8 cellular contexts compared by ENCODE assay signal in the genomic region with DNA sequence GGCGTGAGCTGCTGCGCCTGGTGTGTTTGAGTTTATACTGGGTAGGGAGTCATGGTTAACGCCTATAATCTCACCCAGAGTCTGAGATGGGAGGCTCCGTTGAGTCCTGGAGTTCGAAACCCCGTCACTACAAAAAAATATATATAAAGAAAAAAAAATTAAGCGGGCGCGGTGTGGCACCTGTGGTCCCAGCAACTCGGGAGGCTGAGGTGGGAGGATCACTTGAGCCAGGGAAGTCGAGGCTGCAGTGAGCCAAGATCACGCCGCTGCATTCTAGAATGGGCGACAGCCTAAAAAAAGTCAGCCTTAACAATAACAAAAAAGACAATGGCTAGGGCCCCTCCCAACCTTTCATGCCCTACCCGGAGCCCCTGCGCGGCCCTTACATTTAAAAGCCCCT. TPM values are rescaled to one million over a fixed set of nuclear protein-coding genes. Genes with fewer than 3 reads are reported as not detected.
DNase-seq lines count a peak whose midpoint lies in the region; ATAC-seq and TF ChIP-seq lines count a peak whose summit lies in the region.

No MANE protein-coding gene starts in this region.

- H3F3A ChIP-seq in neural progenitor cell (ENCODE audit: low read depth): peaks cover 18% of the 10 kb centered on the region

- peaks cover 27 to 43% (median 33%) of the 10 kb centered on the region in 10 experiments for H3K4me1 ChIP-seq in BLaER1 treated with 17β-estradiol and CSF1 and Interleukin-3, amounts not matched to agents 10 nM and 100 nM
- H3K4me1 ChIP-seq in NT2/D1 (ENCODE audit: insufficient read depth, insufficient read length) (no peaks in the 10 kb centered on the region), neural progenitor cell (peaks cover 3% of the 10 kb centered on the region)
- H3K4me1 ChIP-seq in effector memory CD4-positive, alpha-beta T cell (ENCODE audit: control insufficient read depth, insufficient read depth, low read length, poor library complexity, severe bottlenecking): peaks cover 18% of the 10 kb centered on the region

- no peaks in the 10 kb centered on the region for H3K9me3 ChIP-seq in BLaER1 treated with 17β-estradiol and CSF1 and Interleukin-3, amounts not matched to agents 10 nM and 100 nM (replicated peaks in 1 of 11)
- H3K9me3 ChIP-seq in NT2/D1 (ENCODE audit: insufficient read depth, low read length): no peaks in the 10 kb centered on the region
- no peaks in the 10 kb centered on the region for H3K9me3 ChIP-seq in effector memory CD4-positive, alpha-beta T cell (ENCODE audit: control insufficient read depth, low read length)
- H3K9me3 ChIP-seq in neural progenitor cell (ENCODE audit: low read depth): no peaks in the 10 kb centered on the region

- H2AFZ ChIP-seq in neural progenitor cell (replicated peaks): peak overlapping the region; percentile 53

- H3K4me2 ChIP-seq in BLaER1 treated with 17β-estradiol and CSF1 and Interleukin-3, amounts not matched to agents 10 nM and 100 nM: peak overlapping the region; percentile 59 to 97 (median 84)
- peak overlapping the region; percentile 70 for H3K4me2 ChIP-seq in neural progenitor cell

- H3K27ac Mint-ChIP-seq in neural progenitor cell: peak overlapping the region; percentile 85

- no peaks in the 10 kb centered on the region for H3K27me3 ChIP-seq in BLaER1 treated with 17β-estradiol and CSF1 and Interleukin-3, amounts not matched to agents 10 nM and 100 nM
- no peaks in the 10 kb centered on the region for H3K27me3 ChIP-seq in NT2/D1 (ENCODE audit: insufficient read depth, insufficient read length)
- H3K27me3 ChIP-seq in effector memory CD4-positive, alpha-beta T cell (replicated peaks; ENCODE audit: control insufficient read depth, insufficient read depth, low read length, poor library complexity, severe bottlenecking): no peaks in the 10 kb centered on the region
- no peaks in the 10 kb centered on the region for H3K27me3 ChIP-seq in neural progenitor cell

- H3K27me3 Mint-ChIP-seq in neural progenitor cell (ENCODE audit: insufficient read depth, low read depth): peaks cover 18% of the 10 kb centered on the region

- peak overlapping the region; percentile 63 to 86 (median 78) for H3K4me3 ChIP-seq in BLaER1 treated with 17β-estradiol and CSF1 and Interleukin-3, amounts not matched to agents 10 nM and 100 nM
- H3K4me3 ChIP-seq in NT2/D1 (ENCODE audit: insufficient read length, low read depth): peak overlapping the region; percentile 98
- H3K4me3 ChIP-seq in effector memory CD4-positive, alpha-beta T cell (ENCODE audit: insufficient read depth, low read depth, low read length, poor library complexity, severe bottlenecking): peak overlapping the region; percentile 53
- H3K4me3 ChIP-seq in neural progenitor cell: peak overlapping the region; percentile 81

- no peaks in the 10 kb centered on the region for H3K36me3 ChIP-seq in BLaER1 treated with 17β-estradiol and CSF1 and Interleukin-3, amounts not matched to agents 10 nM and 100 nM
- H3K36me3 ChIP-seq in NT2/D1 (ENCODE audit: insufficient read depth, insufficient read length, low read length) (no peaks in the 10 kb centered on the region), neural progenitor cell (no peaks in the 10 kb centered on the region)
- no peaks in the 10 kb centered on the region for H3K36me3 ChIP-seq in effector memory CD4-positive, alpha-beta T cell (ENCODE audit: control insufficient read depth, insufficient read depth, low read length)

- DNase-seq in NT2/D1 (ENCODE audit: low read depth, low spot score) (no peak), neural progenitor cell (ENCODE audit: low spot score) (peak; percentile 15), 8988T (no peak), GDM1 (lab: John Stamatoyannopoulos, UW) (no peak)
- no peak for DNase-seq in effector memory CD4-positive, alpha-beta T cell

- H3K9me3 Mint-ChIP-seq in neural progenitor cell: no peaks in the 10 kb centered on the region

- peak overlapping the region; percentile 80 to 94 (median 87) for H3K9ac ChIP-seq in BLaER1 treated with 17β-estradiol and CSF1 and Interleukin-3, amounts not matched to agents 10 nM and 100 nM
- peak overlapping the region; percentile 76 for H3K9ac ChIP-seq in NT2/D1 (ENCODE audit: insufficient read length, low read depth)
- no peak overlapping the region for H3K9ac ChIP-seq in neural progenitor cell

- no peak for ATAC-seq in GM21367 (IDR thresholded peaks at IDR 0.05; ENCODE audit: unreplicated experiment)
- no peak for ATAC-seq in GM18858 (IDR thresholded peaks at IDR 0.05; ENCODE audit: unreplicated experiment)

- no peaks in the 10 kb centered on the region for H4K20me1 ChIP-seq in BLaER1 treated with 17β-estradiol and CSF1 and Interleukin-3, amounts not matched to agents 10 nM and 100 nM
- no peaks in the 10 kb centered on the region for H4K20me1 ChIP-seq in neural progenitor cell (ENCODE audit: low read depth)

- peaks cover 19% of the 10 kb centered on the region for H3K79me2 ChIP-seq in neural progenitor cell (ENCODE audit: low read depth)

- H3K4me3 Mint-ChIP-seq in neural progenitor cell: peak overlapping the region; percentile 96

- H3K4me1 Mint-ChIP-seq in neural progenitor cell: peaks cover 23% of the 10 kb centered on the region

- no peaks in the 10 kb centered on the region for H3K36me3 Mint-ChIP-seq in neural progenitor cell

- peak overlapping the region; percentile 86 to 94 (median 91) for H3K27ac ChIP-seq in BLaER1 treated with 17β-estradiol and CSF1 and Interleukin-3, amounts not matched to agents 10 nM and 100 nM
- peak overlapping the region; percentile 88 for H3K27ac ChIP-seq in effector memory CD4-positive, alpha-beta T cell (ENCODE audit: insufficient read depth, low read length, poor library complexity, severe bottlenecking)
- H3K27ac ChIP-seq in neural progenitor cell: no peak overlapping the region

- TF ChIP-seq CTCF in neural progenitor cell (IDR thresholded peaks at IDR 0.05): no peak

RNA-seq across cellular contexts. Expression of a gene that starts 17.2 kb away (rescaled TPM):
- 3.5 and 14.6 TPM in 2 replicates for total RNA-seq in neural progenitor cell (ENCODE audit: low replicate concordance)

RNA-seq across cellular contexts. Expression of a gene that starts 23.3 kb away (rescaled TPM):
- 9.2 and 15.3 TPM in 2 replicates for total RNA-seq in neural progenitor cell (ENCODE audit: low replicate concordance)

RNA-seq across cellular contexts. Expression of a gene that starts 24.7 kb away (rescaled TPM):
- total RNA-seq in neural progenitor cell (ENCODE audit: low replicate concordance): 3.6 and 20.5 TPM in 2 replicates

RNA-seq across cellular contexts. Expression of a gene that starts 48.0 kb away (rescaled TPM):
- total RNA-seq in neural progenitor cell (ENCODE audit: low replicate concordance): 17.8 and 19.5 TPM in 2 replicates
